In genomic region chr7:1669486-1669951, GRCh38 we compare ENCODE assay signal across 9 cellular contexts. TPM values are rescaled to one million over a fixed set of nuclear protein-coding genes. Genes with fewer than 3 reads are reported as not detected.
DNase-seq lines count a peak whose midpoint lies in the region; ATAC-seq and TF ChIP-seq lines count a peak whose summit lies in the region.
"Had no signal": no experiment of that assay in that cellular context is flagged by ENCODE, and none has a peak within 500 bp of the region (broad histone marks: within the 10 kb centered on the region; RNA-seq: fewer than 3 reads in every experiment).

No MANE protein-coding gene starts in this region.

- ATAC-seq in heart right ventricle, result no peak
- no peak for ATAC-seq in HG03095 (IDR thresholded peaks at IDR 0.05; ENCODE audit: unreplicated experiment)
- no peak for ATAC-seq in HG03565 (IDR thresholded peaks at IDR 0.05; ENCODE audit: unreplicated experiment)

- peaks cover 0 to 90% (median 40%) of the 10 kb centered on the region in 7 donors for H3K27me3 ChIP-seq in heart right ventricle
- peaks cover 15% of the 10 kb centered on the region for H3K27me3 ChIP-seq in prostate gland (replicated peaks; ENCODE audit: insufficient read depth)

- H3K27ac ChIP-seq in heart right ventricle (peak overlapping the region in 5 of 10 donors; percentile 44 to 91 (median 84)), prostate gland (no peak overlapping the region)

- WGBS in heart right ventricle, 2 donors, result 3 to 10% methylated on average over 19 to 27 of the region's 27 CpGs
- 12% methylated on average over 26 of the region's 27 CpGs for WGBS in prostate gland

- H3K4me3 ChIP-seq in heart right ventricle, result peak overlapping the region; percentile 41 to 56 (median 50)
- H3K4me3 ChIP-seq in prostate gland, result peak overlapping the region; percentile 24 to 37

- POLR2A ChIA-PET in GM10248 (lab: Yijun Ruan, JAX), result no interaction called here

- intact Hi-C loops in heart right ventricle (cut with DNase I), result loop anchor here in 7 of 10 donors (2.0 to 10.0 kb wide), 8 partner anchors 73 to 675 kb away; no protein-coding TSS in a partner anchor
- intact Hi-C loops in prostate gland (cut with DNase I), result loop anchor here (10.0 kb wide), 1 partner anchor 675 kb away; no protein-coding TSS in a partner anchor

- H3K9me3 ChIP-seq in heart right ventricle, result no peaks in the 10 kb centered on the region
- H3K9me3 ChIP-seq in prostate gland, result no peaks in the 10 kb centered on the region

- H3K4me1 ChIP-seq in heart right ventricle, result peaks cover 13 to 58% (median 43%) of the 10 kb centered on the region in 9 donors
- H3K4me1 ChIP-seq in prostate gland (replicated peaks), result peaks cover 17% of the 10 kb centered on the region

- CTCF ChIA-PET in GM10248 (lab: Yijun Ruan, JAX), result interaction anchor here (1.3 kb wide), 1 partner anchor 540 kb away, joined by 3 read pairs; no protein-coding TSS in a partner anchor

- TF ChIP-seq POLR2A in prostate gland (IDR thresholded peaks at IDR 0.05), result no peak

- DNase-seq in GM10248 (ENCODE audit: extremely low spot score), result peak; percentile 27
- DNase-seq in NCI-H510A (lab: John Stamatoyannopoulos, UW), result peak; percentile 63
- DNase-seq in heart right ventricle, result no peak
- DNase-seq in prostate gland (ENCODE audit: low spot score), result no peak
- DNase-seq in occipital lobe (lab: John Stamatoyannopoulos, UW), result no peak
- DNase-seq in SIG-M5 (lab: John Stamatoyannopoulos, UW), result no peak
- DNase-seq: HCEC 1CT had no signal

- no peak for TF ChIP-seq CTCF in GM10248 (IDR thresholded peaks at IDR 0.05; ENCODE audit: control extremely low read depth, extremely low read depth, low read depth, missing control alignments)
- no peak for TF ChIP-seq CTCF in heart right ventricle (IDR thresholded peaks at IDR 0.05)
- no peak for TF ChIP-seq CTCF in prostate gland (IDR thresholded peaks at IDR 0.05)

- no peaks in the 10 kb centered on the region for H3K36me3 ChIP-seq in heart right ventricle
- H3K36me3 ChIP-seq in prostate gland, result no peaks in the 10 kb centered on the region

RNA-seq across cellular contexts. Expression of gene ELFN1, which starts 0.6 kb away (rescaled TPM):
- total RNA-seq in heart right ventricle, result 1 to 10 TPM; 3.4 to 9.5 (median 6.4) TPM
- polyA plus RNA-seq in heart right ventricle, result 1 to 10 TPM; 3.0 to 5.7 TPM
- total RNA-seq in prostate gland, result 1 to 10 TPM; 2.0 to 3.0 TPM
- 9.5 TPM for total RNA-seq in occipital lobe

Comparison
In these comparisons a context has a peak if more than half of its experiments do, and no peak if none do; other contexts are left out.
1. DNase-seq: peak in GM10248 (single experiment) and NCI-H510A (single experiment); none in heart right ventricle (0 of 2), prostate gland (single experiment), occipital lobe (single experiment) and SIG-M5 (single experiment).